ENCODE assay signal across 29 cellular contexts in the genomic region with DNA sequence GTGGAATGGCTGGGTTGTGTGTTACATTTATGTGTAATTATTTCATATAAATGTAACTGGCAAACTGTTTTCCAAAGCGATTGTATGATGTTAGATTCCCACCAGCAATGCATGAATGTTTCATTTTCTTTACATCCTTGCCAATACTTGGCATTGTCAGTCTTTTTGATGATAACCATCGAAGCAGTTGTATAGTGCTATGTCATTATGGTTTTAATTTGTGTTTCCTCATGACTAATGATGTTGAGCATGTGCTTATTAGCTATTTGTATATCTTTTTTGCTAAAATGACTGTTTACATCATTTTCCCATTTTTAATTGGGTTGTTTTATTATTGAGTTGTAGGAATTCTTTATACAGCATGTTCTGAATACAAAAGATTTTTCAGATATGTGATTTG.
"Had no signal": no experiment of that assay in that cellular context is flagged by ENCODE, and none has a peak within 500 bp of the region (broad histone marks: within the 10 kb centered on the region; RNA-seq: fewer than 3 reads in every experiment).

No MANE protein-coding gene starts in this region.

- H3K27ac Mint-ChIP-seq: mesothelial cell of epicardium; natural killer cell treated with Interleukin-12 subunit alpha and Interleukin-12 subunit beta and Interleukin-15 and Interleukin-18, amount 100 ng/mL, for 72 hours; stimulated activated naive CD8-positive, alpha-beta T cell treated with anti-CD3 and anti-CD28 coated beads, Interleukin-15, amount 100 ng/mL, for 72 hours had no signal

- H3K4me3 ChIP-seq: coronary artery, esophagus squamous epithelium, gastroesophageal sphincter, heart left ventricle, hepatocyte, mucosa of descending colon, pancreas, smooth muscle cell, thyroid gland, vagina had no signal

- H3K4me1 ChIP-seq: pancreas had no signal

- ATAC-seq: gastroesophageal sphincter; heart left ventricle; left lobe of liver; mucosa of descending colon; natural killer cell treated with Interleukin-12 subunit alpha and Interleukin-12 subunit beta and Interleukin-15 and Interleukin-18, amount 100 ng/mL, for 72 hours; pancreas; sciatic nerve; stimulated activated naive CD8-positive, alpha-beta T cell treated with anti-CD3 and anti-CD28 coated beads, Interleukin-15, amount 100 ng/mL, for 72 hours had no signal

- FAIRE-seq: kidney, pancreas had no signal

- H3K36me3 ChIP-seq: esophagus squamous epithelium, gastroesophageal sphincter, heart left ventricle, neutrophil, pancreas, thyroid gland, vagina had no signal

- H2AFZ ChIP-seq: hepatocyte had no signal

- H3K9me3 Mint-ChIP-seq: natural killer cell treated with Interleukin-12 subunit alpha and Interleukin-12 subunit beta and Interleukin-15 and Interleukin-18, amount 100 ng/mL, for 72 hours had no signal

- H3K9me3 ChIP-seq: esophagus squamous epithelium, gastroesophageal sphincter, mucosa of descending colon, neutrophil, pancreas, thyroid gland, vagina had no signal

- H3K4me3 Mint-ChIP-seq: mesothelial cell of epicardium; naive B cell; natural killer cell treated with Interleukin-12 subunit alpha and Interleukin-12 subunit beta and Interleukin-15 and Interleukin-18, amount 100 ng/mL, for 72 hours; neural crest cell; stimulated activated naive CD8-positive, alpha-beta T cell treated with anti-CD3 and anti-CD28 coated beads, Interleukin-15, amount 100 ng/mL, for 72 hours had no signal

- H3K36me3 Mint-ChIP-seq: natural killer cell treated with Interleukin-12 subunit alpha and Interleukin-12 subunit beta and Interleukin-15 and Interleukin-18, amount 100 ng/mL, for 72 hours had no signal

- H3K4me2 ChIP-seq: hepatocyte, smooth muscle cell had no signal

- H3K4me1 Mint-ChIP-seq: mesothelial cell of epicardium, neural crest cell had no signal

- DNase-seq: dermis blood vessel endothelial cell; effector memory CD4-positive, alpha-beta T cell; erythroblast; esophagus squamous epithelium; heart left ventricle; kidney; mesenchymal stem cell; mucosa of descending colon; naive B cell; pancreas; stimulated activated CD4-positive, alpha-beta T cell treated with anti-CD3 and anti-CD28 coated beads, Interleukin-12 subunit alpha, Interleukin-12 subunit beta, amount 100 ng/mL, for 4 hours; stimulated activated CD4-positive, alpha-beta T cell treated with anti-CD3 and anti-CD28 coated beads, Interleukin-1b, Interleukin-23, amount 100 ng/mL, for 48 hours; stimulated activated CD4-positive, alpha-beta T cell treated with anti-CD3 and anti-CD28 coated beads, Interleukin-4, amount 100 ng/mL, for 1 hour; stimulated activated CD8-positive, alpha-beta memory T cell treated with anti-CD3 and anti-CD28 coated beads, Interleukin-4, amount 100 ng/mL, for 48 hours; stimulated activated naive CD4-positive, alpha-beta T cell; stimulated activated naive CD8-positive, alpha-beta T cell treated with anti-CD3 and anti-CD28 coated beads, Interleukin-15, amount 100 ng/mL, for 72 hours; thyroid gland; trophoblast cell had no signal

- H3K27me3 Mint-ChIP-seq: naive B cell; natural killer cell treated with Interleukin-12 subunit alpha and Interleukin-12 subunit beta and Interleukin-15 and Interleukin-18, amount 100 ng/mL, for 72 hours; stimulated activated naive CD8-positive, alpha-beta T cell treated with anti-CD3 and anti-CD28 coated beads, Interleukin-15, amount 100 ng/mL, for 72 hours had no signal

- H3K27ac ChIP-seq: coronary artery, esophagus squamous epithelium, gastroesophageal sphincter, heart left ventricle, hepatocyte, neutrophil, pancreas, vagina had no signal

- H3K27me3 ChIP-seq: esophagus squamous epithelium, gastroesophageal sphincter, heart left ventricle, hepatocyte, neutrophil, pancreas, thyroid gland, vagina had no signal
